ENCODE assay signal across 22 cellular contexts in the genomic region with DNA sequence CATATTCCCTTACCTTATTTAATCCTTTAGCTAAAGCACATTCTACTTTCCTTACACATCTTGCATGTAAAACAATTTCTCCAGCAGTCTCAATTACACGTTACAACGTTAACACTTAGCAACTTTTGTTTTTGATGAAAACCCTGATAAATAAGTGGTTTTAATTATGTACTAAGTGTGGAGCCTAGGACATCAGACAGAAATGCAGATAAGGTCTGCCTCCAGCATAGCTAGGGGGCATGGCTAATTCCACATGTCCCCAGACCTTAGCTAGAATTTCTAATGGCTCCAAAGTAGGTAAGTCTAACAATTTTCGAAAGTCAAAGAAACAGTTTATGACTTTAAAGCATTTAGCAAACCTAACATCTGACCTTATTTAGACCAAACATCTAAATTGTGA.
DNase-seq lines count a peak whose midpoint lies in the region; ATAC-seq, FAIRE-seq and TF ChIP-seq lines count a peak whose summit lies in the region.
"Had no signal": no experiment of that assay in that cellular context is flagged by ENCODE, and none has a peak within 500 bp of the region (broad histone marks: within the 10 kb centered on the region; RNA-seq: fewer than 3 reads in every experiment).

No MANE protein-coding gene starts in this region.

- H4K20me1 ChIP-seq in GM12878 (ENCODE audit: control insufficient read depth, insufficient read depth) = no peaks in the 10 kb centered on the region
- H4K20me1 ChIP-seq: BLaER1 treated with 17β-estradiol and CSF1 and Interleukin-3, amounts not matched to agents 10 nM and 100 nM had no signal

- peak overlapping the region; percentile 55 for H3K4me2 ChIP-seq in GM12878 (ENCODE audit: control insufficient read depth, insufficient read depth)
- H3K4me2 ChIP-seq in trophoblast cell (ENCODE audit: low read length) = no peak overlapping the region
- H3K4me2 ChIP-seq: A549; BLaER1 treated with 17β-estradiol and CSF1 and Interleukin-3, amounts not matched to agents 10 nM and 100 nM had no signal

- BruUV-seq in GM12878 (replicated peaks; lab: Mats Ljungman, UMichigan) = no TSS peak

- WGBS in GM12878 (ENCODE audit: insufficient coverage, insufficient replicate concordance, low lambda C conversion rate, missing lambda C conversion rate) = 67% methylated on average over 3 of the region's 3 CpGs
- WGBS in trophoblast cell (ENCODE audit: extremely low coverage, insufficient coverage, insufficient read length) = no CpG with 5 or more reads among the region's 3 CpGs

- no peak overlapping the region for H3K18ac ChIP-seq in trophoblast cell (ENCODE audit: low read length)

- TF ChIP-seq POLR2A in GM12878 (IDR thresholded peaks at IDR 0.05; ENCODE audit: low read depth, low read length) = no peak

- H3K4me1 ChIP-seq in GM12878 (ENCODE audit: control insufficient read depth, insufficient read depth, low read length) (peaks cover 16% of the 10 kb centered on the region), trophoblast cell (ENCODE audit: control insufficient read depth in 1 of 2, insufficient read depth in 2 of 2, low read length in 2 of 2) (no peaks in the 10 kb centered on the region), right atrium auricular region (no peaks in the 10 kb centered on the region)
- H3K4me1 ChIP-seq: A549; BLaER1 treated with 17β-estradiol and CSF1 and Interleukin-3, amounts not matched to agents 10 nM and 100 nM; Caco-2 had no signal

- H3K27me3 ChIP-seq in GM06990 (replicated peaks; ENCODE audit: control insufficient read depth, insufficient read depth, low read length) (no peaks in the 10 kb centered on the region), GM12878 (replicated peaks in 1 of 2; ENCODE audit: control insufficient read depth in 2 of 2, insufficient read depth in 2 of 2, low read length in 1 of 2) (no peaks in the 10 kb centered on the region), trophoblast cell (ENCODE audit: insufficient read depth, low read length) (no peaks in the 10 kb centered on the region), right atrium auricular region (no peaks in the 10 kb centered on the region)
- H3K27me3 ChIP-seq: BLaER1 treated with 17β-estradiol and CSF1 and Interleukin-3, amounts not matched to agents 10 nM and 100 nM had no signal

- CTCF ChIA-PET in GM12878 (lab: Yijun Ruan, JAX) = interaction anchor here (1.2 to 3.2 kb wide), 3 partner anchors 25 to 158 kb away, joined by 3 to 22 read pairs (median 3); no protein-coding TSS in a partner anchor

- H3K4me3 ChIP-seq in GM06990 (replicated peaks; ENCODE audit: low read depth, low read length) (peak overlapping the region; percentile 79), GM12865 (ENCODE audit: low read depth, low read length) (peak overlapping the region; percentile 53), GM12878 (peak overlapping the region; percentile 55), trophoblast cell (ENCODE audit: low read depth, low read length) (no peak overlapping the region), right atrium auricular region (no peak overlapping the region)
- H3K4me3 ChIP-seq: A549; BLaER1 treated with 17β-estradiol and CSF1 and Interleukin-3, amounts not matched to agents 10 nM and 100 nM had no signal

- ATAC-seq in GM12878 (no peak), HG03108 (IDR thresholded peaks at IDR 0.05; ENCODE audit: unreplicated experiment) (no peak)
- ATAC-seq in activated T-cell treated with anti-CD3 and anti-CD28 coated beads, Interleukin-2, amount 50 U/mL, for 4 hours = no peak
- ATAC-seq: A549; CD8-positive, alpha-beta T cell had no signal

- no peak overlapping the region for H3K4me3 Mint-ChIP-seq in activated T-cell treated with anti-CD3 and anti-CD28 coated beads, Interleukin-2, amount 50 U/mL, for 4 hours
- H3K4me3 Mint-ChIP-seq: B cell; CD4-positive, alpha-beta T cell; CD8-positive, alpha-beta T cell had no signal

- no peak overlapping the region for H2AK5ac ChIP-seq in trophoblast cell (ENCODE audit: low read length)

- no peak overlapping the region for H3K23ac ChIP-seq in trophoblast cell (ENCODE audit: low read length)

- no peak overlapping the region for H3K14ac ChIP-seq in trophoblast cell (ENCODE audit: low read length)

- peaks cover 33% of the 10 kb centered on the region for H3K9me3 Mint-ChIP-seq in activated T-cell treated with anti-CD3 and anti-CD28 coated beads, Interleukin-2, amount 50 U/mL, for 4 hours

- TF ChIP-seq EP300 in GM12878 (IDR thresholded peaks at IDR 0.05; ENCODE audit: borderline replicate concordance in 1 of 2, control insufficient read depth in 1 of 2, low read depth in 2 of 2, low read length in 2 of 2) = no peak

- no peak for TF ChIP-seq CTCF in GM06990 (IDR thresholded peaks at IDR 0.05; ENCODE audit: insufficient read depth, low read length, poor library complexity, severe bottlenecking)
- TF ChIP-seq CTCF in GM12865 (IDR thresholded peaks at IDR 0.05; ENCODE audit: insufficient read depth, low read depth, low read length, missing control alignments) = no peak
- no peak for TF ChIP-seq CTCF in GM12878 (IDR thresholded peaks at IDR 0.05 in 2 of 3, conservative IDR thresholded peaks at IDR 0.05 in 1 of 3; ENCODE audit: control insufficient read depth in 2 of 3, extremely low read depth in 1 of 3, insufficient read depth in 1 of 3, low read depth in 3 of 3, low read length in 3 of 3)
- no peak for TF ChIP-seq CTCF in right atrium auricular region (IDR thresholded peaks at IDR 0.05)

- H4K8ac ChIP-seq in trophoblast cell (ENCODE audit: low read depth, low read length) = no peak overlapping the region

- H3K27ac ChIP-seq in GM12878 (ENCODE audit: control insufficient read depth, insufficient read depth) (no peak overlapping the region), trophoblast cell (ENCODE audit: low read depth, low read length) (no peak overlapping the region), right atrium auricular region (no peak overlapping the region)
- H3K27ac ChIP-seq: 22Rv1; A549; BLaER1 treated with 17β-estradiol and CSF1 and Interleukin-3, amounts not matched to agents 10 nM and 100 nM; C4-2B had no signal

- no peaks in the 10 kb centered on the region for H3K79me1 ChIP-seq in trophoblast cell (ENCODE audit: low read length)

- H3K79me2 ChIP-seq in GM12878 (ENCODE audit: control insufficient read depth, insufficient read depth, low read length) = peaks cover 39% of the 10 kb centered on the region
- H3K79me2 ChIP-seq in trophoblast cell (ENCODE audit: control insufficient read depth, insufficient read depth, low read length, poor library complexity) = no peaks in the 10 kb centered on the region

- POLR2A ChIA-PET in GM12878 (lab: Charles Lee) = no interaction called here

- no peak overlapping the region for H2AFZ ChIP-seq in GM12878 (ENCODE audit: control insufficient read depth, low read depth, low read length)
- H2AFZ ChIP-seq in trophoblast cell (ENCODE audit: insufficient read depth, low read length, poor library complexity) = no peak overlapping the region

- H4K12ac ChIP-seq in trophoblast cell (ENCODE audit: low read depth, low read length) = no peak overlapping the region

- DNase-seq in GM06990 (ENCODE audit: extremely low read depth, insufficient read length) = no peak
- no peak for DNase-seq in GM12865 (ENCODE audit: low read depth)
- DNase-seq in GM12878 (ENCODE audit: low read depth, low spot score) = no peak
- DNase-seq in trophoblast cell = peak; percentile 74 to 80
- no peak for DNase-seq in activated T-cell treated with anti-CD3 and anti-CD28 coated beads, Interleukin-2, amount 50 U/mL, for 4 hours
- DNase-seq in right atrium auricular region (ENCODE audit: low spot score) = no peak
- DNase-seq: AML-193; Caco-2; Calu3; CD4-positive, alpha-beta T cell; CD8-positive, alpha-beta T cell; DMS79 treated with DMSO at 0.1 percent for 48 hours; GF-D8 had no signal

- peaks cover 29% of the 10 kb centered on the region for H3K4me1 Mint-ChIP-seq in activated T-cell treated with anti-CD3 and anti-CD28 coated beads, Interleukin-2, amount 50 U/mL, for 4 hours (ENCODE audit: low read depth)

- H2BK12ac ChIP-seq in trophoblast cell (ENCODE audit: low read length) = no peak overlapping the region

- RAD21 ChIA-PET in GM12878 (lab: Charles Lee; ENCODE audit: unreplicated experiment) = interaction anchor here (0.6 to 3.1 kb wide), 3 partner anchors 25 to 321 kb away, joined by 4 to 12 read pairs (median 9); partner anchors contain the start of gene TRIM69

- peaks cover 8% of the 10 kb centered on the region for H3K36me3 Mint-ChIP-seq in activated T-cell treated with anti-CD3 and anti-CD28 coated beads, Interleukin-2, amount 50 U/mL, for 4 hours (ENCODE audit: insufficient read depth)

- in situ Hi-C loops in GM12878 (cut with MboI) = no loop called here

- no peak overlapping the region for H3K9ac ChIP-seq in GM12878 (ENCODE audit: control insufficient read depth, insufficient read depth, low read length)
- no peak overlapping the region for H3K9ac ChIP-seq in trophoblast cell (ENCODE audit: low read length)
- H3K9ac ChIP-seq: BLaER1 treated with 17β-estradiol and CSF1 and Interleukin-3, amounts not matched to agents 10 nM and 100 nM had no signal

- peaks cover 6% of the 10 kb centered on the region for H3K27me3 Mint-ChIP-seq in activated T-cell treated with anti-CD3 and anti-CD28 coated beads, Interleukin-2, amount 50 U/mL, for 4 hours (ENCODE audit: low read depth)
- H3K27me3 Mint-ChIP-seq: B cell; CD4-positive, alpha-beta T cell had no signal

- no peak overlapping the region for H3K4ac ChIP-seq in trophoblast cell (ENCODE audit: low read depth, low read length)

- H2BK120ac ChIP-seq in trophoblast cell (ENCODE audit: insufficient read depth, low read length, poor library complexity) = no peak overlapping the region

- SMC1A ChIA-PET in GM12878 (lab: Charles Lee; ENCODE audit: uncharacterized antibody, unreplicated experiment) = interaction anchor here (0.8 to 2.2 kb wide), 7 partner anchors 10 to 158 kb away, joined by 3 to 6 read pairs (median 5); no protein-coding TSS in a partner anchor

- H3K9me3 ChIP-seq in GM12878 (replicated peaks; ENCODE audit: control insufficient read depth, insufficient read depth, low read length) (peaks cover 35% of the 10 kb centered on the region), trophoblast cell (ENCODE audit: insufficient read depth, low read depth, low read length) (peaks cover 10% of the 10 kb centered on the region), right atrium auricular region (peaks cover 0 to 37% of the 10 kb centered on the region in 2 donors)
- H3K9me3 ChIP-seq: A549 had no signal

- no peak overlapping the region for H4K91ac ChIP-seq in trophoblast cell (ENCODE audit: low read depth, low read length)

- H2BK5ac ChIP-seq in trophoblast cell (ENCODE audit: low read depth, low read length, poor library complexity) = no peak overlapping the region

- intact Hi-C loops in GM12878 (cut with micrococcal nuclease; ENCODE audit: unreplicated experiment) = no loop called here

- no peak for FAIRE-seq in GM12878 (lab: Jason Lieb, UNC)
- FAIRE-seq: A549, D721Med, G401.6, GM12891 had no signal

- H3K36me3 ChIP-seq in GM06990 (ENCODE audit: control insufficient read depth, insufficient read depth, low read length) = peaks cover 13% of the 10 kb centered on the region
- peaks cover 0 to 6% of the 10 kb centered on the region in 2 experiments for H3K36me3 ChIP-seq in GM12878 (ENCODE audit: control insufficient read depth in 2 of 2, insufficient read depth in 2 of 2, low read length in 1 of 2)
- H3K36me3 ChIP-seq in trophoblast cell (ENCODE audit: control insufficient read depth in 1 of 2, insufficient read depth in 2 of 2, low read length in 2 of 2) = no peaks in the 10 kb centered on the region
- H3K36me3 ChIP-seq in right atrium auricular region = no peaks in the 10 kb centered on the region

- no peak for TF ChIP-seq RAD21 in GM12878 (IDR thresholded peaks at IDR 0.05; ENCODE audit: insufficient read depth, low read depth, low read length)

Comparison
In these comparisons a context has a peak if more than half of its experiments do, and no peak if none do; other contexts are left out.
1. DNase-seq: peak in trophoblast cell (2 of 2); none in GM06990 (single experiment), GM12865 (single experiment), GM12878 (single experiment), activated T-cell treated with anti-CD3 and anti-CD28 coated beads, Interleukin-2, amount 50 U/mL, for 4 hours (single experiment) and right atrium auricular region (single experiment).
2. H3K4me3 ChIP-seq: peak in GM06990 (single experiment), GM12865 (single experiment) and GM12878 (single experiment); none in trophoblast cell (single experiment) and right atrium auricular region (0 of 2).